8 cellular contexts compared by ENCODE assay signal in genomic region chr1:71521655-71522264, GRCh38.
DNase-seq lines count a peak whose midpoint lies in the region; ATAC-seq and TF ChIP-seq lines count a peak whose summit lies in the region.

No MANE protein-coding gene starts in this region.

- no peaks in the 10 kb centered on the region for H3K79me1 ChIP-seq in IMR-90 (ENCODE audit: low read depth in 1 of 2, low read length in 2 of 2)

- no peak overlapping the region for H3K4me2 ChIP-seq in IMR-90 (ENCODE audit: low read depth, low read length)

- dilution Hi-C loops in IMR-90 (cut with HindIII; ENCODE audit: low sequenced_read_pairs, unreplicated experiment) = no loop called here

- DNase-seq in NCI-H2196 (lab: John Stamatoyannopoulos, UW; ENCODE audit: unreplicated experiment) (peak; percentile 11), NCI-H2196 treated with DMSO at 0.1 percent for 48 hours (lab: John Stamatoyannopoulos, UW; ENCODE audit: unreplicated experiment) (no peak), IMR-90 (peak; percentile 43), SK-MEL-5 (ENCODE audit: low read depth, low spot score) (peak; percentile 57), fibroblast of the conjunctiva (ENCODE audit: low read depth) (peak; percentile 23), pons (ENCODE audit: low spot score) (peak; percentile 74)
- no peak for DNase-seq in activated CD4-positive, alpha-beta T cell treated with anti-CD3 and anti-CD28 coated beads, Interleukin-2, amount 50 U/mL, for 1 hour

- H4K8ac ChIP-seq in IMR-90 (ENCODE audit: low read depth in 2 of 2, low read length in 2 of 2) = no peak overlapping the region

- intact Hi-C loops in IMR-90 (cut with micrococcal nuclease) = loop anchor here (2.0 kb wide), 2 partner anchors 325 to 427 kb away; no protein-coding TSS in a partner anchor

- H2AFZ ChIP-seq in IMR-90 (replicated peaks; ENCODE audit: low read length, poor library complexity) = no peak overlapping the region

- H2AK5ac ChIP-seq in IMR-90 (ENCODE audit: low read depth, low read length) = no peak overlapping the region

- no peak for TF ChIP-seq POLR2A in IMR-90 (IDR thresholded peaks at IDR 0.05; ENCODE audit: low read depth, low read length)

- BruUV-seq in IMR-90 (replicated peaks; lab: Mats Ljungman, UMichigan) = no TSS peak

- no peak overlapping the region for H2AK9ac ChIP-seq in IMR-90 (replicated peaks; ENCODE audit: low read depth, low read length, poor library complexity)

- in situ Hi-C loops in IMR-90 (cut with MboI; ENCODE audit: low sequenced_read_pairs) (no loop called here), SK-MEL-5 (cut with HindIII; ENCODE audit: low pct_unique_long_range_greater_than_20kb, low sequenced_read_pairs) (no loop called here)

- no peak overlapping the region for H3K23ac ChIP-seq in IMR-90 (ENCODE audit: low read depth, low read length)

- H3K4me3 ChIP-seq in IMR-90 (ENCODE audit: insufficient read depth, low read depth, low read length) = no peak overlapping the region

- H2BK20ac ChIP-seq in IMR-90 (ENCODE audit: low read depth, low read length) = no peak overlapping the region

- H4K5ac ChIP-seq in IMR-90 (ENCODE audit: low read depth, low read length) = no peak overlapping the region

- no peaks in the 10 kb centered on the region for H3K9me1 ChIP-seq in IMR-90 (ENCODE audit: insufficient read depth, low read length)

- CTCF ChIA-PET in IMR-90 (lab: Yijun Ruan, JAX) = no interaction called here

- H3K27ac ChIP-seq in IMR-90 (ENCODE audit: insufficient read depth, low read length) = no peak overlapping the region

- peak; percentile 71 for TF ChIP-seq CTCF in IMR-90 (conservative IDR thresholded peaks at IDR 0.05; ENCODE audit: low read depth, low read length)

- H2BK120ac ChIP-seq in IMR-90 (ENCODE audit: low read depth, low read length) = no peak overlapping the region

- H3K27me3 ChIP-seq in IMR-90 (ENCODE audit: control insufficient read depth, insufficient read depth, low read length) = no peaks in the 10 kb centered on the region

- POLR2A ChIA-PET in IMR-90 (lab: Charles Lee; ENCODE audit: unreplicated experiment) = no interaction called here

- peak; percentile 73 for TF ChIP-seq RAD21 in IMR-90 (IDR thresholded peaks at IDR 0.05; ENCODE audit: low read length)

- H2BK15ac ChIP-seq in IMR-90 (ENCODE audit: low read depth, low read length) = no peak overlapping the region

- no peaks in the 10 kb centered on the region for H3K9me3 ChIP-seq in IMR-90 (ENCODE audit: control insufficient read depth, insufficient read depth, low read length)

- no CpG with 5 or more reads among the region's 1 CpG for WGBS in IMR-90 (ENCODE audit: extremely low coverage in 2 of 2, insufficient read length in 1 of 2), 2 experiments

- ATAC-seq in IMR-90 (ENCODE audit: low read depth) = peak; percentile 78
- ATAC-seq in GM18520 (IDR thresholded peaks at IDR 0.05; ENCODE audit: unreplicated experiment) = no peak

- H3K9ac ChIP-seq in IMR-90 (ENCODE audit: low read depth, low read length) = no peak overlapping the region

- H3K14ac ChIP-seq in IMR-90 (replicated peaks; ENCODE audit: low read depth, low read length) = no peak overlapping the region

- no peak overlapping the region for H2BK5ac ChIP-seq in IMR-90 (ENCODE audit: low read depth, low read length, poor library complexity, severe bottlenecking)

- no peak overlapping the region for H3K4ac ChIP-seq in IMR-90 (ENCODE audit: low read depth, low read length)

- no peak overlapping the region for H3K18ac ChIP-seq in IMR-90 (ENCODE audit: low read depth, low read length)

- no peak overlapping the region for H4K91ac ChIP-seq in IMR-90 (ENCODE audit: insufficient read depth, low read depth, low read length)

- H3K56ac ChIP-seq in IMR-90 (ENCODE audit: extremely low read depth, insufficient read depth, low read length) = no peak overlapping the region

- no peaks in the 10 kb centered on the region for H4K20me1 ChIP-seq in IMR-90 (ENCODE audit: insufficient read depth, low read length)

- no peaks in the 10 kb centered on the region for H3K36me3 ChIP-seq in IMR-90 (ENCODE audit: control insufficient read depth, insufficient read depth, low read length)

- no peaks in the 10 kb centered on the region for H3K4me1 ChIP-seq in IMR-90 (ENCODE audit: control insufficient read depth, insufficient read depth, low read length)

TF ChIP-seq in IMR-90, 13 proteins besides CTCF, POLR2A, EP300 and RAD21:
- TF ChIP-seq SMC3 (IDR thresholded peaks at IDR 0.05; ENCODE audit: low read depth, low read length) = peak; percentile 76
- TF ChIP-seq CEBPB (IDR thresholded peaks at IDR 0.05; ENCODE audit: low read depth, low read length) = no peak

Comparison
In these comparisons a context has a peak if more than half of its experiments do, and no peak if none do; other contexts are left out.
1. DNase-seq: peak in NCI-H2196 (single experiment), IMR-90 (single experiment), SK-MEL-5 (single experiment), fibroblast of the conjunctiva (single experiment) and pons (single experiment); none in NCI-H2196 treated with DMSO at 0.1 percent for 48 hours (single experiment) and activated CD4-positive, alpha-beta T cell treated with anti-CD3 and anti-CD28 coated beads, Interleukin-2, amount 50 U/mL, for 1 hour (single experiment).